ENCODE assay signal across 1 cellular context in the genomic region with DNA sequence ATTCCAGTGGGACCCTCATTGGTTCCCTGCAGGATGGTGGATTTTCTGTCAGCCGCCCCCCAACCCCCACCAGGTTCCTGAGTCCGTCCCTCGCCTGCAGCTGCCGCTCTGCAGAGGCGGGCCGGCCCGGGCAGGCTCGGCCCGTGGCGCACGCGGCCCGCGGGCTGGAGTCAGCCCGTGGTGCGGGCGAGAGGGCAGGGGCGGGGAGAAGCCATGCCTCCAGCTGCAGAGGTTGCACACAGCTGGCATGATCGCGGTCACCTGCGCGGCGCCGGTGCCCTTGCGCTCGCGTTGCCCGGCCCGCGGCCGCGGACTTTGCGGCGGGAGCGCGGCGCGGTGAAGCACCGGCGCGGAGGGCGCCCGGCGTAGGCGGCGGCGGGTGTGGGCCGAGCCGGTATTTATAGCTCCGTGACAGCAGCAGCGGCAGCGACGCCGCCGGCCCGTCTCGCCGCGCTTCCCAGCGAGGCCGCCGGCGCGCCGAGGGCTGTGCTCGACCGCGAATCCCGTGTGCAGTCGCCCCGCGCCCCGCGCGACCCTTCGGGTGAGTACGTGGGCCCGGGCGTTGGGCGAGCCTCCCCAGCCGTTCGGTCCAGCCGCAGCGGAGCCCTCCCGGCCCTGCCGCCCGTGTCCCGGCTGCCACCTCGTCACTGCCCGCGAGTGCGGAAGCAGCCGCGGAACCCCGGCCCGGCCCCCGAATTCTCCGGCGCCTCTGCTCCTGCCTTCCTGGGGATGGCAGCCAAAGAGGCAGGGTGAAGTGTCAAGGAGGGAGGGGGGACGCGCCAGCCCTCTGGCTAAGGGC.
TF ChIP-seq lines count a peak whose summit lies in the region.

Gene TMEM117 (plus strand): TSS at position 426 of the 799 bp plus-strand sequence.

TF ChIP-seq in WTC11, 78 proteins besides CTCF, POLR2A, EP300 and RAD21 (continued from another document):
- TF ChIP-seq, protein P1, sequence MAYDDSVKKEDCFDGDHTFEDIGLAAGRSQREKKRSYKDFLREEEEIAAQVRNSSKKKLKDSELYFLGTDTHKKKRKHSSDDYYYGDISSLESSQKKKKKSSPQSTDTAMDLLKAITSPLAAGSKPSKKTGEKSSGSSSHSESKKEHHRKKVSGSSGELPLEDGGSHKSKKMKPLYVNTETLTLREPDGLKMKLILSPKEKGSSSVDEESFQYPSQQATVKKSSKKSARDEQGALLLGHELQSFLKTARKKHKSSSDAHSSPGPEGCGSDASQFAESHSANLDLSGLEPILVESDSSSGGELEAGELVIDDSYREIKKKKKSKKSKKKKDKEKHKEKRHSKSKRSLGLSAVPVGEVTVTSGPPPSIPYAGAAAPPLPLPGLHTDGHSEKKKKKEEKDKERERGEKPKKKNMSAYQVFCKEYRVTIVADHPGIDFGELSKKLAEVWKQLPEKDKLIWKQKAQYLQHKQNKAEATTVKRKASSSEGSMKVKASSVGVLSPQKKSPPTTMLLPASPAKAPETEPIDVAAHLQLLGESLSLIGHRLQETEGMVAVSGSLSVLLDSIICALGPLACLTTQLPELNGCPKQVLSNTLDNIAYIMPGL (CRISPR knock-in tag; IDR thresholded peaks at IDR 0.05): peak; percentile 83
- no peak for TF ChIP-seq ATF2 (CRISPR knock-in tag; IDR thresholded peaks at IDR 0.05; ENCODE audit: borderline replicate concordance, low read depth)
- peak; percentile 39; the same call in 1 of the 2 replicates for TF ChIP-seq ZNF219 (CRISPR knock-in tag; IDR thresholded peaks at IDR 0.05; ENCODE audit: borderline replicate concordance)
- no peak for TF ChIP-seq ZNF138 (CRISPR knock-in tag; conservative IDR thresholded peaks at IDR 0.05)
- no peak for TF ChIP-seq JUN (CRISPR knock-in tag; IDR thresholded peaks at IDR 0.05)
- no peak for TF ChIP-seq ATF3 (CRISPR knock-in tag; conservative IDR thresholded peaks at IDR 0.05)
- no peak for TF ChIP-seq ZNF416 (CRISPR knock-in tag; IDR thresholded peaks at IDR 0.05)
- no peak for TF ChIP-seq SMAD3 (CRISPR knock-in tag; IDR thresholded peaks at IDR 0.05; ENCODE audit: borderline replicate concordance)
- no peak for TF ChIP-seq SP1 (CRISPR knock-in tag; conservative IDR thresholded peaks at IDR 0.05)
- peak; percentile 61; the same call in 1 of the 2 replicates for TF ChIP-seq FOXP4 (CRISPR knock-in tag; IDR thresholded peaks at IDR 0.05)
- peak; percentile 85; the same call in 1 of the 2 replicates for TF ChIP-seq KAT7 (CRISPR knock-in tag; IDR thresholded peaks at IDR 0.05; ENCODE audit: borderline replicate concordance)
- TF ChIP-seq, protein P2, sequence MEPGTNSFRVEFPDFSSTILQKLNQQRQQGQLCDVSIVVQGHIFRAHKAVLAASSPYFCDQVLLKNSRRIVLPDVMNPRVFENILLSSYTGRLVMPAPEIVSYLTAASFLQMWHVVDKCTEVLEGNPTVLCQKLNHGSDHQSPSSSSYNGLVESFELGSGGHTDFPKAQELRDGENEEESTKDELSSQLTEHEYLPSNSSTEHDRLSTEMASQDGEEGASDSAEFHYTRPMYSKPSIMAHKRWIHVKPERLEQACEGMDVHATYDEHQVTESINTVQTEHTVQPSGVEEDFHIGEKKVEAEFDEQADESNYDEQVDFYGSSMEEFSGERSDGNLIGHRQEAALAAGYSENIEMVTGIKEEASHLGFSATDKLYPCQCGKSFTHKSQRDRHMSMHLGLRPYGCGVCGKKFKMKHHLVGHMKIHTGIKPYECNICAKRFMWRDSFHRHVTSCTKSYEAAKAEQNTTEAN (CRISPR knock-in tag; IDR thresholded peaks at IDR 0.05): 0 out of 2 replicates have a peak, but pooled peaks have one; percentile 19
- TF ChIP-seq, protein P3, sequence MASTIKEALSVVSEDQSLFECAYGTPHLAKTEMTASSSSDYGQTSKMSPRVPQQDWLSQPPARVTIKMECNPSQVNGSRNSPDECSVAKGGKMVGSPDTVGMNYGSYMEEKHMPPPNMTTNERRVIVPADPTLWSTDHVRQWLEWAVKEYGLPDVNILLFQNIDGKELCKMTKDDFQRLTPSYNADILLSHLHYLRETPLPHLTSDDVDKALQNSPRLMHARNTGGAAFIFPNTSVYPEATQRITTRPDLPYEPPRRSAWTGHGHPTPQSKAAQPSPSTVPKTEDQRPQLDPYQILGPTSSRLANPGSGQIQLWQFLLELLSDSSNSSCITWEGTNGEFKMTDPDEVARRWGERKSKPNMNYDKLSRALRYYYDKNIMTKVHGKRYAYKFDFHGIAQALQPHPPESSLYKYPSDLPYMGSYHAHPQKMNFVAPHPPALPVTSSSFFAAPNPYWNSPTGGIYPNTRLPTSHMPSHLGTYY (CRISPR knock-in tag; IDR thresholded peaks at IDR 0.05): no peak
- peak; percentile 84 for TF ChIP-seq FOXP1 (CRISPR knock-in tag; IDR thresholded peaks at IDR 0.05; ENCODE audit: borderline replicate concordance)
- TF ChIP-seq, protein P4, sequence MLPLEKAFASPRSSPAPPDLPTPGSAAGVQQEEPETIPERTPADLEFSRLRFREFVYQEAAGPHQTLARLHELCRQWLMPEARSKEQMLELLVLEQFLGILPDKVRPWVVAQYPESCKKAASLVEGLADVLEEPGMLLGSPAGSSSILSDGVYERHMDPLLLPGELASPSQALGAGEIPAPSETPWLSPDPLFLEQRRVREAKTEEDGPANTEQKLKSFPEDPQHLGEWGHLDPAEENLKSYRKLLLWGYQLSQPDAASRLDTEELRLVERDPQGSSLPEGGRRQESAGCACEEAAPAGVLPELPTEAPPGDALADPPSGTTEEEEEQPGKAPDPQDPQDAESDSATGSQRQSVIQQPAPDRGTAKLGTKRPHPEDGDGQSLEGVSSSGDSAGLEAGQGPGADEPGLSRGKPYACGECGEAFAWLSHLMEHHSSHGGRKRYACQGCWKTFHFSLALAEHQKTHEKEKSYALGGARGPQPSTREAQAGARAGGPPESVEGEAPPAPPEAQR (CRISPR knock-in tag; IDR thresholded peaks at IDR 0.05): no peak
- no peak for TF ChIP-seq IRF2 (CRISPR knock-in tag; IDR thresholded peaks at IDR 0.05; ENCODE audit: borderline replicate concordance, low read depth)
- no peak for TF ChIP-seq ZNF263 (CRISPR knock-in tag; IDR thresholded peaks at IDR 0.05; ENCODE audit: low read depth)
- no peak for TF ChIP-seq ZNF121 (CRISPR knock-in tag; IDR thresholded peaks at IDR 0.05)
- no peak for TF ChIP-seq NFATC4 (CRISPR knock-in tag; IDR thresholded peaks at IDR 0.05)
- TF ChIP-seq NFYB (CRISPR knock-in tag; conservative IDR thresholded peaks at IDR 0.05; ENCODE audit: low read depth): no peak
